ENCODE assay signal across 21 cellular contexts in genomic region chr7:154899893-154900292, GRCh38.
DNase-seq lines count a peak whose midpoint lies in the region; ATAC-seq, FAIRE-seq and TF ChIP-seq lines count a peak whose summit lies in the region.
"Had no signal": no experiment of that assay in that cellular context is flagged by ENCODE, and none has a peak within 500 bp of the region (broad histone marks: within the 10 kb centered on the region; RNA-seq: fewer than 3 reads in every experiment).

No MANE protein-coding gene starts in this region.

- H3K36me3 ChIP-seq in KOPT-K1 (ENCODE audit: insufficient read depth, low read length) (no peaks in the 10 kb centered on the region), GM12878 (ENCODE audit: control insufficient read depth in 2 of 2, insufficient read depth in 2 of 2, low read length in 1 of 2) (no peaks in the 10 kb centered on the region)
- H3K36me3 ChIP-seq: BLaER1 treated with 17β-estradiol and CSF1 and Interleukin-3, amounts not matched to agents 10 nM and 100 nM had no signal

- in situ Hi-C loops in GM12878 (cut with MboI): no loop called here

- no peaks in the 10 kb centered on the region for H3K27me3 ChIP-seq in GM12878 (replicated peaks in 1 of 2; ENCODE audit: control insufficient read depth in 2 of 2, insufficient read depth in 2 of 2, low read length in 1 of 2)
- H3K27me3 ChIP-seq: BLaER1 treated with 17β-estradiol and CSF1 and Interleukin-3, amounts not matched to agents 10 nM and 100 nM had no signal

- intact Hi-C loops in GM12878 (cut with micrococcal nuclease; ENCODE audit: unreplicated experiment): no loop called here

- ATAC-seq in GM18909 (IDR thresholded peaks at IDR 0.05; ENCODE audit: poor library complexity, unreplicated experiment): peak; percentile 60
- no peak for ATAC-seq in GM12878
- no peak for ATAC-seq in GM18519 (IDR thresholded peaks at IDR 0.05; ENCODE audit: low FRiP score, unreplicated experiment)
- no peak for ATAC-seq in HG02981 (IDR thresholded peaks at IDR 0.05; ENCODE audit: unreplicated experiment)
- ATAC-seq: GM23338 had no signal

- TF ChIP-seq RAD21 in GM12878 (IDR thresholded peaks at IDR 0.05; ENCODE audit: insufficient read depth, low read depth, low read length): no peak

- no peak overlapping the region for H3K4me2 ChIP-seq in GM12878 (ENCODE audit: control insufficient read depth, insufficient read depth)
- H3K4me2 ChIP-seq: BLaER1 treated with 17β-estradiol and CSF1 and Interleukin-3, amounts not matched to agents 10 nM and 100 nM; GM23338 had no signal

- RAD21 ChIA-PET in GM12878 (lab: Charles Lee; ENCODE audit: unreplicated experiment): no interaction called here

- no peak for FAIRE-seq in GM12878 (lab: Jason Lieb, UNC)
- FAIRE-seq: G401.6, GM12892, GM18507, GM19239, H54, HTR-8/SVneo had no signal

- SMC1A ChIA-PET in GM12878 (lab: Charles Lee; ENCODE audit: uncharacterized antibody, unreplicated experiment): interaction anchor here (0.6 kb wide), 1 partner anchor 261 kb away, joined by 3 read pairs; no protein-coding TSS in a partner anchor

- no peak overlapping the region for H3K4me3 ChIP-seq in GM12878
- H3K4me3 ChIP-seq: BLaER1 treated with 17β-estradiol and CSF1 and Interleukin-3, amounts not matched to agents 10 nM and 100 nM; GM23338 had no signal

- no peak overlapping the region for H2AFZ ChIP-seq in GM12878 (ENCODE audit: control insufficient read depth, low read depth, low read length)
- H2AFZ ChIP-seq: GM23338 had no signal

- POLR2A ChIA-PET in GM12878 (lab: Charles Lee): no interaction called here

- no peaks in the 10 kb centered on the region for H3K9me3 ChIP-seq in KOPT-K1 (ENCODE audit: insufficient read depth, low read length, poor library complexity, severe bottlenecking)
- no peaks in the 10 kb centered on the region; the same call in 2 of the 3 replicates for H3K9me3 ChIP-seq in GM12878 (replicated peaks; ENCODE audit: control insufficient read depth, insufficient read depth, low read length)
- H3K9me3 ChIP-seq: BLaER1 treated with 17β-estradiol and CSF1 and Interleukin-3, amounts not matched to agents 10 nM and 100 nM had no signal

- H3K27ac ChIP-seq in KOPT-K1 (ENCODE audit: low read depth, low read length, poor library complexity, severe bottlenecking) (peak overlapping the region; percentile 52), GM12878 (ENCODE audit: control insufficient read depth, insufficient read depth) (no peak overlapping the region)
- H3K27ac ChIP-seq: BLaER1 treated with 17β-estradiol and CSF1 and Interleukin-3, amounts not matched to agents 10 nM and 100 nM had no signal

- BruUV-seq in GM12878 (replicated peaks; lab: Mats Ljungman, UMichigan): no TSS peak

- no peaks in the 10 kb centered on the region for H3K4me1 ChIP-seq in GM12878 (ENCODE audit: control insufficient read depth, insufficient read depth, low read length)

- no peaks in the 10 kb centered on the region for H4K20me1 ChIP-seq in GM12878 (ENCODE audit: control insufficient read depth, insufficient read depth)
- H4K20me1 ChIP-seq: BLaER1 treated with 17β-estradiol and CSF1 and Interleukin-3, amounts not matched to agents 10 nM and 100 nM had no signal

- TF ChIP-seq CTCF in GM12878 (IDR thresholded peaks at IDR 0.05 in 2 of 3, conservative IDR thresholded peaks at IDR 0.05 in 1 of 3; ENCODE audit: control insufficient read depth in 2 of 3, extremely low read depth in 1 of 3, insufficient read depth in 1 of 3, low read depth in 3 of 3, low read length in 3 of 3): no peak

- WGBS in GM12878 (ENCODE audit: insufficient coverage, insufficient replicate concordance, low lambda C conversion rate, missing lambda C conversion rate): 16% methylated on average over 5 of the region's 5 CpGs

- H3K79me2 ChIP-seq in GM12878 (ENCODE audit: control insufficient read depth, insufficient read depth, low read length): no peaks in the 10 kb centered on the region

- CTCF ChIA-PET in GM12878 (lab: Yijun Ruan, JAX): interaction anchor here (1.0 kb wide), 1 partner anchor 14 kb away, joined by 3 read pairs; no protein-coding TSS in a partner anchor

- DNase-seq in GM12878 (ENCODE audit: low read depth, low spot score) (no peak), C1 segment of cervical spinal cord (lab: John Stamatoyannopoulos, UW) (no peak)
- DNase-seq: CD4-positive, CD25-positive, alpha-beta regulatory T cell; COR-L47; DMS 273 treated with DMSO at 0.1 percent for 48 hours; DMS53; HCEC 1CT; IMR-90; KG1 had no signal

- H3K9ac ChIP-seq in GM12878 (ENCODE audit: control insufficient read depth, insufficient read depth, low read length): no peak overlapping the region
- H3K9ac ChIP-seq: BLaER1 treated with 17β-estradiol and CSF1 and Interleukin-3, amounts not matched to agents 10 nM and 100 nM had no signal

- no peak for TF ChIP-seq EP300 in GM12878 (IDR thresholded peaks at IDR 0.05; ENCODE audit: borderline replicate concordance in 1 of 2, control insufficient read depth in 1 of 2, low read depth in 2 of 2, low read length in 2 of 2)

- no peak for TF ChIP-seq POLR2A in GM12878 (IDR thresholded peaks at IDR 0.05; ENCODE audit: low read depth, low read length)

TF ChIP-seq in GM12878, 131 proteins besides CTCF, POLR2A, EP300 and RAD21:
- TF ChIP-seq ZNF687 (IDR thresholded peaks at IDR 0.05) (peak; percentile 39; the same call in 1 of the 2 replicates), ZBTB4 (CRISPR knock-in tag; IDR thresholded peaks at IDR 0.05) (no peak), MLLT1 (IDR thresholded peaks at IDR 0.05) (no peak), MTA2 (IDR thresholded peaks at IDR 0.05; ENCODE audit: low read depth) (no peak), NFXL1 (IDR thresholded peaks at IDR 0.05; ENCODE audit: borderline replicate concordance) (no peak), RAD51 (IDR thresholded peaks at IDR 0.05) (no peak), HDAC6 (IDR thresholded peaks at IDR 0.05; ENCODE audit: unreplicated experiment) (no peak)
